14 cellular contexts compared by ENCODE assay signal in genomic region chr18:79520473-79521390, GRCh38.
DNase-seq lines count a peak whose midpoint lies in the region; ATAC-seq and TF ChIP-seq lines count a peak whose summit lies in the region.
"Had no signal": no experiment of that assay in that cellular context is flagged by ENCODE, and none has a peak within 500 bp of the region (broad histone marks: within the 10 kb centered on the region; RNA-seq: fewer than 3 reads in every experiment).

No MANE protein-coding gene starts in this region.

- H3K9me3 Mint-ChIP-seq in activated CD8-positive, alpha-beta memory T cell treated with anti-CD3 and anti-CD28 coated beads, Interleukin-2, amount 10 ng/mL, durations not matched to agents 7 days and 5 days (ENCODE audit: low read depth) = no peaks in the 10 kb centered on the region
- no peaks in the 10 kb centered on the region for H3K9me3 Mint-ChIP-seq in central memory CD8-positive, alpha-beta T cell
- H3K9me3 Mint-ChIP-seq: type B pancreatic cell had no signal

- peak; percentile 50 for DNase-seq in activated CD8-positive, alpha-beta memory T cell treated with anti-CD3 and anti-CD28 coated beads for 24 hours
- DNase-seq in activated CD8-positive, alpha-beta memory T cell treated with anti-CD3 and anti-CD28 coated beads, Interleukin-2, amount 10 ng/mL, durations not matched to agents 7 days and 5 days = no peak
- DNase-seq in Peyer's patch (peak in 2 of 3 donors; percentile 19 to 47), smooth muscle cell (lab: John Stamatoyannopoulos, UW; ENCODE audit: unreplicated experiment) (no peak), COR-L47 (lab: John Stamatoyannopoulos, UW) (no peak), cerebellar nuclear complex (lab: John Stamatoyannopoulos, UW) (no peak)
- no peak for DNase-seq in central memory CD8-positive, alpha-beta T cell (ENCODE audit: low spot score in 2 of 2)
- DNase-seq: MM.1S, NCI-H2107, SK-N-SH had no signal

- H3K4me1 ChIP-seq in Peyer's patch (peaks cover 0 to 29% (median 2%) of the 10 kb centered on the region in 4 donors), smooth muscle cell (ENCODE audit: low read depth) (no peaks in the 10 kb centered on the region)

- no peak overlapping the region for H3K9ac ChIP-seq in smooth muscle cell (ENCODE audit: low read depth)
- H3K9ac ChIP-seq: SK-N-SH had no signal

- H3K4me3 ChIP-seq in Peyer's patch (peak overlapping the region in 1 of 4 donors; percentile 20), smooth muscle cell (peak overlapping the region; percentile 15)
- H3K4me3 ChIP-seq: ovary had no signal

- peak overlapping the region; percentile 81 for H3K4me2 ChIP-seq in smooth muscle cell
- H3K4me2 ChIP-seq: SK-N-SH had no signal

- TF ChIP-seq CTCF in Peyer's patch (IDR thresholded peaks at IDR 0.05) = no peak
- TF ChIP-seq CTCF in smooth muscle cell (IDR thresholded peaks at IDR 0.05; ENCODE audit: borderline replicate concordance, insufficient read depth, poor library complexity, severe bottlenecking) = no peak

- H3K4me3 Mint-ChIP-seq in activated CD8-positive, alpha-beta memory T cell treated with anti-CD3 and anti-CD28 coated beads, Interleukin-2, amount 10 ng/mL, durations not matched to agents 7 days and 5 days = no peak overlapping the region
- peak overlapping the region; percentile 82 for H3K4me3 Mint-ChIP-seq in central memory CD8-positive, alpha-beta T cell

- no peak overlapping the region for H3K27ac Mint-ChIP-seq in activated CD8-positive, alpha-beta memory T cell treated with anti-CD3 and anti-CD28 coated beads, Interleukin-2, amount 10 ng/mL, durations not matched to agents 7 days and 5 days
- H3K27ac Mint-ChIP-seq in central memory CD8-positive, alpha-beta T cell (ENCODE audit: low read depth) = peak overlapping the region; percentile 98
- H3K27ac Mint-ChIP-seq: type B pancreatic cell had no signal

- peaks cover 60% of the 10 kb centered on the region for H3K4me1 Mint-ChIP-seq in activated CD8-positive, alpha-beta memory T cell treated with anti-CD3 and anti-CD28 coated beads, Interleukin-2, amount 10 ng/mL, durations not matched to agents 7 days and 5 days
- H3K4me1 Mint-ChIP-seq in central memory CD8-positive, alpha-beta T cell = peaks cover 77% of the 10 kb centered on the region

- no peak overlapping the region for H2AFZ ChIP-seq in smooth muscle cell (ENCODE audit: low read depth)

- H3K27ac ChIP-seq in Peyer's patch = peak overlapping the region in 1 of 4 donors; percentile 64
- H3K27ac ChIP-seq in smooth muscle cell (ENCODE audit: low read depth) = peak overlapping the region; percentile 61
- H3K27ac ChIP-seq: ovary had no signal

- H3K36me3 Mint-ChIP-seq in activated CD8-positive, alpha-beta memory T cell treated with anti-CD3 and anti-CD28 coated beads, Interleukin-2, amount 10 ng/mL, durations not matched to agents 7 days and 5 days = peaks cover 1% of the 10 kb centered on the region
- peaks cover 24% of the 10 kb centered on the region for H3K36me3 Mint-ChIP-seq in central memory CD8-positive, alpha-beta T cell (ENCODE audit: insufficient read depth)
- H3K36me3 Mint-ChIP-seq: type B pancreatic cell had no signal

- ATAC-seq in activated CD8-positive, alpha-beta memory T cell treated with anti-CD3 and anti-CD28 coated beads, Interleukin-2, amount 10 ng/mL, durations not matched to agents 7 days and 5 days = no peak
- ATAC-seq in central memory CD8-positive, alpha-beta T cell (replicated peaks; ENCODE audit: extremely low read depth, poor library complexity, severe bottlenecking) = no peak
- no peak for ATAC-seq in GM18909 (IDR thresholded peaks at IDR 0.05; ENCODE audit: poor library complexity, unreplicated experiment)
- ATAC-seq: activated CD4-positive, CD25-positive, alpha-beta regulatory T cell treated with anti-CD3 and anti-CD28 coated beads, Interleukin-2, amount 50 U/mL, for 24 hours had no signal

- H3K36me3 ChIP-seq in Peyer's patch (no peaks in the 10 kb centered on the region), smooth muscle cell (ENCODE audit: low read depth) (no peaks in the 10 kb centered on the region)
- H3K36me3 ChIP-seq: ovary had no signal

- WGBS in smooth muscle cell (ENCODE audit: low lambda C conversion rate) = 61% methylated on average over 4 of the region's 9 CpGs

- H3K9me3 ChIP-seq in Peyer's patch (no peaks in the 10 kb centered on the region), smooth muscle cell (replicated peaks; ENCODE audit: low read depth) (no peaks in the 10 kb centered on the region)
- H3K9me3 ChIP-seq: ovary, SK-N-SH had no signal

- no peaks in the 10 kb centered on the region for H3K79me2 ChIP-seq in smooth muscle cell (ENCODE audit: low read depth)

- CTCF ChIA-PET in activated CD8-positive, alpha-beta memory T cell treated with anti-CD3 and anti-CD28 coated beads, Interleukin-2, amount 10 ng/mL, durations not matched to agents 7 days and 5 days (lab: Charles Lee) = interaction anchor here (1.1 kb wide), 1 partner anchor 125 kb away, joined by 3 read pairs; the partner anchor contains the start of gene NFATC1

- H3F3A ChIP-seq in smooth muscle cell (ENCODE audit: low read depth) = peaks cover 5% of the 10 kb centered on the region

- H3K27me3 Mint-ChIP-seq in activated CD8-positive, alpha-beta memory T cell treated with anti-CD3 and anti-CD28 coated beads, Interleukin-2, amount 10 ng/mL, durations not matched to agents 7 days and 5 days = no peaks in the 10 kb centered on the region
- H3K27me3 Mint-ChIP-seq in central memory CD8-positive, alpha-beta T cell = no peaks in the 10 kb centered on the region

- H3K27me3 ChIP-seq in Peyer's patch = no peaks in the 10 kb centered on the region
- H3K27me3 ChIP-seq in smooth muscle cell (ENCODE audit: low read depth) = no peaks in the 10 kb centered on the region
- H3K27me3 ChIP-seq: ovary had no signal

- no peak for TF ChIP-seq POLR2A in Peyer's patch (IDR thresholded peaks at IDR 0.05)

- H4K20me1 ChIP-seq in smooth muscle cell (ENCODE audit: low read depth) = no peaks in the 10 kb centered on the region

Comparison
In these comparisons a context has a peak if more than half of its experiments do, and no peak if none do; other contexts are left out.
1. DNase-seq: peak in activated CD8-positive, alpha-beta memory T cell treated with anti-CD3 and anti-CD28 coated beads for 24 hours (single experiment) and Peyer's patch (2 of 3); none in activated CD8-positive, alpha-beta memory T cell treated with anti-CD3 and anti-CD28 coated beads, Interleukin-2, amount 10 ng/mL, durations not matched to agents 7 days and 5 days (single experiment), central memory CD8-positive, alpha-beta T cell (0 of 2), smooth muscle cell (single experiment), COR-L47 (single experiment) and cerebellar nuclear complex (0 of 2).